ENCODE assay signal across 25 cellular contexts in the genomic region with DNA sequence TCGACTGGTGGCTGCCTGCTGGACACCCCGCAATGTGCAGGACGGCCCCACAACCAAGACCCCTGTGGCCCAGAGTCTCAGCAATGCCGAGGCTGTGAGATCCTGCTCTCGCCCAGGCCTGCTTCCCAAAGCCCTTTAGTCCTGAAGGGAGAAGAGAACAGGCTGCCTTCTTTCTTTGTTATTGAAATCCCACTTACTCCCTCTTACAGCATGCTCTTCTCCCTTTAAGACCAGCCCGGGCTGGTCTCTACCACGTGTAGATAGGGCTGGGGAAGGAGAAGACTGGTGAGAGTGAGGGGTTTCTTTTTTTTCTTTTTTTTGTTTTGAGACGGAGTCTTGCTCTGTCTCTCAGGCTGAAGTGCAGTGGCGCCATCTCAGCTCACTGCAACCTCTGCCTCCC. TPM values are rescaled to one million over a fixed set of nuclear protein-coding genes. Genes with fewer than 3 reads are reported as not detected.
A peak's percentile ranks its signal among the peaks of the same experiment; 100 is the strongest.
DNase-seq lines count a peak whose midpoint lies in the region; ATAC-seq, FAIRE-seq and TF ChIP-seq lines count a peak whose summit lies in the region.
"Had no signal": no experiment of that assay in that cellular context is flagged by ENCODE, and none has a peak within 500 bp of the region (broad histone marks: within the 10 kb centered on the region; RNA-seq: fewer than 3 reads in every experiment).

No MANE protein-coding gene starts in this region.

- in situ Hi-C loops in HAP-1 (cut with MboI; ENCODE audit: low sequenced_read_pairs): no loop called here

- FAIRE-seq in endothelial cell of umbilical vein (lab: Jason Lieb, UNC): peak; percentile 59
- FAIRE-seq: A204.1, D721Med, H1 had no signal

- H3K9me1 ChIP-seq in endothelial cell of umbilical vein (replicated peaks; ENCODE audit: control insufficient read depth, extremely low read depth, insufficient read depth, low read length): no peaks in the 10 kb centered on the region

- dilution Hi-C loops in endothelial cell of umbilical vein (cut with MboI; ENCODE audit: extremely low pct_ligation_motif_present, low sequenced_read_pairs): no loop called here

- no peak for ATAC-seq in PC-3
- ATAC-seq in GM19395 (IDR thresholded peaks at IDR 0.05; ENCODE audit: unreplicated experiment): no peak
- ATAC-seq in right cardiac atrium: no peak

- H3K27me3 ChIP-seq in PC-3 (ENCODE audit: low read length) (no peaks in the 10 kb centered on the region), endothelial cell of umbilical vein (ENCODE audit: control insufficient read depth in 2 of 2, insufficient read depth in 2 of 2, low read length in 2 of 2) (no peaks in the 10 kb centered on the region), HAP-1 (ENCODE audit: low read depth) (no peaks in the 10 kb centered on the region), right cardiac atrium (ENCODE audit: control insufficient read depth, insufficient read depth) (no peaks in the 10 kb centered on the region)
- H3K27me3 ChIP-seq: BLaER1 had no signal

- BruUV-seq in PC-3 (replicated peaks; lab: Mats Ljungman, UMichigan) (TSS peak; percentile 91), endothelial cell of umbilical vein (replicated peaks; lab: Mats Ljungman, UMichigan) (no TSS peak)

- H3K4me2 ChIP-seq in PC-3 (ENCODE audit: low read length) (0 out of 2 replicates have a peak overlapping the region, but pooled peaks have one; percentile 1), endothelial cell of umbilical vein (ENCODE audit: insufficient read depth, low read length) (no peak overlapping the region)
- H3K4me2 ChIP-seq: BLaER1 had no signal

- intact Hi-C loops in PC-3 (cut with micrococcal nuclease) (no loop called here), endothelial cell of umbilical vein (cut with micrococcal nuclease) (no loop called here), right cardiac atrium (cut with DNase I) (no loop called here)

- POLR2A ChIA-PET in PC-3 (lab: Charles Lee; ENCODE audit: unreplicated experiment): no interaction called here
- POLR2A ChIA-PET in endothelial cell of umbilical vein (lab: Charles Lee): no interaction called here

- no peaks in the 10 kb centered on the region for H3K9me2 ChIP-seq in PC-3 (replicated peaks; ENCODE audit: low read length)

- H3K36me3 ChIP-seq in PC-3 (ENCODE audit: low read depth, low read length): 0 out of 2 replicates have a peak, but pooled peaks cover 2% of the 10 kb centered on the region
- no peaks in the 10 kb centered on the region for H3K36me3 ChIP-seq in endothelial cell of umbilical vein (ENCODE audit: control insufficient read depth in 2 of 2, extremely low read depth in 1 of 2, insufficient read depth in 2 of 2, low read length in 2 of 2)
- H3K36me3 ChIP-seq in HAP-1 (replicated peaks): no peaks in the 10 kb centered on the region
- H3K36me3 ChIP-seq: BLaER1 had no signal

- H3K9ac ChIP-seq in PC-3 (ENCODE audit: low read length) (peak overlapping the region; percentile 70), endothelial cell of umbilical vein (replicated peaks; ENCODE audit: extremely low read depth, insufficient read depth, low read length) (no peak overlapping the region)
- H3K9ac ChIP-seq: BLaER1 had no signal

- CTCF ChIA-PET in PC-3 (lab: Charles Lee): interaction anchor here (0.6 kb wide), 1 partner anchor 9 kb away, joined by 6 read pairs; no protein-coding TSS in a partner anchor
- CTCF ChIA-PET in endothelial cell of umbilical vein (lab: Charles Lee): interaction anchor here (0.6 kb wide), 1 partner anchor 908 kb away, joined by 3 read pairs; no protein-coding TSS in a partner anchor

- no peak for TF ChIP-seq CTCF in C4-2B (conservative IDR thresholded peaks at IDR 0.05)
- TF ChIP-seq CTCF in PC-3 (conservative IDR thresholded peaks at IDR 0.05; ENCODE audit: low read depth, low read length): no peak
- no peak for TF ChIP-seq CTCF in endothelial cell of umbilical vein (IDR thresholded peaks at IDR 0.05; ENCODE audit: extremely low read depth in 1 of 2, insufficient read depth in 1 of 2, low read depth in 1 of 2, low read length in 2 of 2)

- DNase-seq in PC-3: no peak
- DNase-seq in endothelial cell of umbilical vein (ENCODE audit: low read depth, low spot score): no peak
- DNase-seq in HAP-1 (ENCODE audit: low spot score in 2 of 2): no peak
- DNase-seq in right cardiac atrium: no peak
- DNase-seq: CD4-positive, alpha-beta T cell; NCI-H1092; NCI-H1417 treated with DMSO at 0.1 percent for 48 hours; NCI-H1694 treated with DMSO at 0.1 percent for 48 hours; NCI-H2081 treated with DMSO at 0.1 percent for 48 hours; NCI-H2171; NCI-H345; NCI-H510A treated with DMSO at 0.1 percent for 48 hours; NCI-H748 treated with DMSO at 0.1 percent for 48 hours; RPMI8226; SHP77 had no signal

- H3F3A ChIP-seq in PC-3 (ENCODE audit: low read length, unreplicated experiment): peaks cover 11% of the 10 kb centered on the region

- no peak overlapping the region for H3K4me3 ChIP-seq in PC-3 (ENCODE audit: low read length)
- H3K4me3 ChIP-seq in endothelial cell of umbilical vein (replicated peaks in 1 of 3; ENCODE audit: insufficient read depth in 1 of 3, low read depth in 1 of 3, low read length in 3 of 3): no peak overlapping the region
- no peak overlapping the region for H3K4me3 ChIP-seq in skin epidermis
- no peak overlapping the region for H3K4me3 ChIP-seq in HAP-1
- H3K4me3 ChIP-seq in right cardiac atrium (ENCODE audit: low read length): no peak overlapping the region
- H3K4me3 ChIP-seq: BLaER1 had no signal

- peak overlapping the region; percentile 21 for H3K27ac ChIP-seq in C4-2B
- peak overlapping the region; percentile 92 for H3K27ac ChIP-seq in PC-3 (ENCODE audit: low read length)
- H3K27ac ChIP-seq in endothelial cell of umbilical vein (ENCODE audit: insufficient read depth, low read depth, low read length): no peak overlapping the region
- peak overlapping the region in 12 of 21 experiments; percentile 18 to 74 (median 45) for H3K27ac ChIP-seq in skin epidermis
- H3K27ac ChIP-seq in right cardiac atrium (ENCODE audit: low read length): no peak overlapping the region
- H3K27ac ChIP-seq: BLaER1 had no signal

- TF ChIP-seq POLR2A in endothelial cell of umbilical vein (IDR thresholded peaks at IDR 0.05; ENCODE audit: low read depth, low read length): no peak

- H4K20me1 ChIP-seq in PC-3 (ENCODE audit: low read length) (no peaks in the 10 kb centered on the region), endothelial cell of umbilical vein (replicated peaks; ENCODE audit: control insufficient read depth, extremely low read depth, insufficient read depth, low read length) (no peaks in the 10 kb centered on the region)
- H4K20me1 ChIP-seq: BLaER1 had no signal

- H3K79me2 ChIP-seq in PC-3 (ENCODE audit: low read length) (peaks cover 22% of the 10 kb centered on the region; the same call in 1 of the 2 replicates), endothelial cell of umbilical vein (ENCODE audit: control insufficient read depth, insufficient read depth, low read length) (no peaks in the 10 kb centered on the region)

- no peak overlapping the region for H2AFZ ChIP-seq in PC-3 (ENCODE audit: low read length)
- no peak overlapping the region for H2AFZ ChIP-seq in endothelial cell of umbilical vein (ENCODE audit: low read depth, low read length)

- 91% methylated on average over 9 of the region's 9 CpGs for WGBS in right cardiac atrium

- H3K9me3 ChIP-seq in PC-3 (ENCODE audit: low read length): no peaks in the 10 kb centered on the region
- H3K9me3 ChIP-seq in endothelial cell of umbilical vein (replicated peaks; ENCODE audit: control insufficient read depth, insufficient read depth, low read length): no peaks in the 10 kb centered on the region
- no peaks in the 10 kb centered on the region for H3K9me3 ChIP-seq in HAP-1
- H3K9me3 ChIP-seq in right cardiac atrium (ENCODE audit: control insufficient read depth, low read length): no peaks in the 10 kb centered on the region
- H3K9me3 ChIP-seq: BLaER1 had no signal

- H3K4me1 ChIP-seq in PC-3 (ENCODE audit: insufficient read depth, low read length) (peaks cover 69% of the 10 kb centered on the region), endothelial cell of umbilical vein (ENCODE audit: control insufficient read depth, extremely low read depth, insufficient read depth, low read length) (no peaks in the 10 kb centered on the region), HAP-1 (no peaks in the 10 kb centered on the region), right cardiac atrium (ENCODE audit: control insufficient read depth, insufficient read depth, low read length) (no peaks in the 10 kb centered on the region)
- H3K4me1 ChIP-seq: BLaER1 had no signal

TF ChIP-seq in endothelial cell of umbilical vein, 7 proteins besides CTCF, POLR2A, EP300 and RAD21 (continues in another document):
- TF ChIP-seq MAX (IDR thresholded peaks at IDR 0.05; ENCODE audit: insufficient read depth, insufficient read length) (no peak), POLR2AphosphoS5 (IDR thresholded peaks at IDR 0.05; ENCODE audit: insufficient read depth, low read depth, low read length) (no peak), GATA2 (IDR thresholded peaks at IDR 0.05; ENCODE audit: insufficient read depth, insufficient read length, low read depth, low read length) (no peak)

RNA-seq across cellular contexts. Expression of gene TMEM45B, which starts 21.3 kb away (rescaled TPM):
- total RNA-seq in PC-3 (2014; rRNA removed) (24.0 and 30.4 TPM in 2 replicates), endothelial cell of umbilical vein (not detected in 2 replicates), right cardiac atrium (not detected)
- polyA plus RNA-seq in endothelial cell of umbilical vein (0.08 and 0.18 TPM in 2 replicates), right cardiac atrium (not detected)
- polyA plus RNA-seq in endothelial cell of umbilical vein (2011; cell fraction: cytosol; rRNA removed): 0.10 TPM in 1 of 2 replicates, not detected in the other
- not detected in 2 replicates for polyA plus RNA-seq in endothelial cell of umbilical vein (2011; cell fraction: nucleus; rRNA removed)
- 0.16 and 0.64 TPM in 2 replicates for polyA plus RNA-seq in endothelial cell of umbilical vein (2012)
- polyA minus RNA-seq in endothelial cell of umbilical vein: 0.39 TPM in 1 of 2 replicates, not detected in the other
- 5.9 TPM for polyA minus RNA-seq in endothelial cell of umbilical vein (2011; cell fraction: cytosol; rRNA and poly(A)+ RNA removed)
- polyA minus RNA-seq in endothelial cell of umbilical vein (2011; cell fraction: nucleus; rRNA and poly(A)+ RNA removed): not detected in 2 replicates
- total RNA-seq: G401, H1, SK-MEL-5 had no signal
- polyA plus RNA-seq: AG04450 had no signal

RNA-seq across cellular contexts. Expression of gene NFRKB, which starts 58.4 kb away (rescaled TPM):
- total RNA-seq in PC-3 (2014; rRNA removed): 48.2 and 57.0 TPM in 2 replicates
- 30.1 and 30.6 TPM in 2 replicates for total RNA-seq in endothelial cell of umbilical vein
- 20.0 and 21.7 TPM in 2 replicates for polyA plus RNA-seq in endothelial cell of umbilical vein
- polyA plus RNA-seq in endothelial cell of umbilical vein (2011; cell fraction: cytosol; rRNA removed): 17.6 and 17.9 TPM in 2 replicates
- 66.5 and 71.4 TPM in 2 replicates for polyA plus RNA-seq in endothelial cell of umbilical vein (2011; cell fraction: nucleus; rRNA removed)
- 21.4 and 23.0 TPM in 2 replicates for polyA plus RNA-seq in endothelial cell of umbilical vein (2012)
- polyA minus RNA-seq in endothelial cell of umbilical vein: 25.7 and 26.6 TPM in 2 replicates
- 11.0 TPM for polyA minus RNA-seq in endothelial cell of umbilical vein (2011; cell fraction: cytosol; rRNA and poly(A)+ RNA removed)
- polyA minus RNA-seq in endothelial cell of umbilical vein (2011; cell fraction: nucleus; rRNA and poly(A)+ RNA removed): 22.6 and 29.7 TPM in 2 replicates
- total RNA-seq in right cardiac atrium: 10 to 100 TPM in 2 of 4 donors, 1 to 10 TPM in 2; 9.1 to 11.7 (median 10.3) TPM
- 4.2 TPM for polyA plus RNA-seq in right cardiac atrium

Comparison
In these comparisons a context has a peak if more than half of its experiments do, and no peak if none do; other contexts are left out.
1. H3K27ac ChIP-seq: peak in C4-2B (single experiment), PC-3 (single experiment) and skin epidermis (12 of 21); none in endothelial cell of umbilical vein (single experiment) and right cardiac atrium (single experiment).
2. RNA of gene TMEM45B, which starts 21.3 kb away (total RNA-seq): 24.0 to 30.4 TPM in PC-3; not detected in endothelial cell of umbilical vein and not detected in right cardiac atrium; every median in the first group is over 10 times any median in the second.